15 cellular contexts compared by ENCODE assay signal in genomic region chr15:20353966-20354883, GRCh38.
A peak's percentile ranks its signal among the peaks of the same experiment; 100 is the strongest.
DNase-seq lines count a peak whose midpoint lies in the region; ATAC-seq, FAIRE-seq and TF ChIP-seq lines count a peak whose summit lies in the region.
"Had no signal": no experiment of that assay in that cellular context is flagged by ENCODE, and none has a peak within 500 bp of the region (broad histone marks: within the 10 kb centered on the region; RNA-seq: fewer than 3 reads in every experiment).

No MANE protein-coding gene starts in this region.

- no TSS peak for BruUV-seq in K562 (replicated peaks; lab: Mats Ljungman, UMichigan)

- peaks cover 19% of the 10 kb centered on the region for H3K36me3 Mint-ChIP-seq in mesothelial cell of epicardium
- H3K36me3 Mint-ChIP-seq: activated naive CD8-positive, alpha-beta T cell had no signal

- H3K27me3 ChIP-seq in DND-41 (ENCODE audit: insufficient read depth, low read length, poor library complexity) (no peaks in the 10 kb centered on the region), K562 (ENCODE audit: control insufficient read depth in 2 of 2, insufficient read depth in 2 of 2, low read length in 2 of 2) (peaks cover 7 to 40% of the 10 kb centered on the region in 2 experiments; a peak in 4 of 5 replicates), prostate gland (replicated peaks; ENCODE audit: insufficient read depth) (no peaks in the 10 kb centered on the region)
- H3K27me3 ChIP-seq: cardiac muscle cell had no signal

- intact Hi-C loops in K562 (cut with micrococcal nuclease): no loop called here
- intact Hi-C loops in prostate gland (cut with DNase I): no loop called here

- TF ChIP-seq CTCF in A549 (IDR thresholded peaks at IDR 0.05) (no peak), DND-41 (IDR thresholded peaks at IDR 0.05; ENCODE audit: borderline replicate concordance, extremely low read depth, low read length, poor library complexity, severe bottlenecking) (no peak), K562 (IDR thresholded peaks at IDR 0.05 in 2 of 3, conservative IDR thresholded peaks at IDR 0.05 in 1 of 3; ENCODE audit: insufficient read depth in 2 of 3, low read depth in 1 of 3, low read length in 3 of 3) (no peak), mesothelial cell of epicardium (IDR thresholded peaks at IDR 0.05; ENCODE audit: unreplicated experiment) (no peak), prostate gland (IDR thresholded peaks at IDR 0.05) (no peak)

- H3K27ac Mint-ChIP-seq in mesothelial cell of epicardium: no peak overlapping the region
- H3K27ac Mint-ChIP-seq: activated naive CD8-positive, alpha-beta T cell had no signal

- H3K4me3 ChIP-seq in A549 (no peak overlapping the region), DND-41 (ENCODE audit: low read depth in 1 of 2, low read length in 2 of 2) (no peak overlapping the region), K562 (no peak overlapping the region), prostate gland (no peak overlapping the region)
- H3K4me3 ChIP-seq: cardiac muscle cell had no signal

- no peaks in the 10 kb centered on the region for H3K4me1 Mint-ChIP-seq in mesothelial cell of epicardium

- H3K79me2 ChIP-seq in DND-41 (ENCODE audit: insufficient read depth, low read length): no peaks in the 10 kb centered on the region
- H3K79me2 ChIP-seq in K562 (ENCODE audit: control insufficient read depth, insufficient read depth, low read length): no peaks in the 10 kb centered on the region

- H3K27ac ChIP-seq in A549 (no peak overlapping the region), DND-41 (ENCODE audit: low read length) (no peak overlapping the region), K562 (ENCODE audit: extremely low read depth, low read depth, low read length) (no peak overlapping the region), caudate nucleus (ENCODE audit: low read depth, low read length) (no peak overlapping the region), prostate gland (no peak overlapping the region)
- H3K27ac ChIP-seq: cardiac muscle cell, RWPE1 had no signal

- TF ChIP-seq POLR2A in A549 (IDR thresholded peaks at IDR 0.05; ENCODE audit: low read length) (no peak), K562 (conservative IDR thresholded peaks at IDR 0.05) (no peak), prostate gland (IDR thresholded peaks at IDR 0.05) (no peak)

- H2AFZ ChIP-seq in DND-41 (ENCODE audit: low read depth, low read length) (no peak overlapping the region), K562 (ENCODE audit: low read depth, low read length) (no peak overlapping the region)

- DNase-seq in A549 (ENCODE audit: low read depth in 1 of 2, low spot score in 1 of 2) (peak in 1 of 2 experiments; percentile 14), DND-41 (peak; percentile 45), K562 (ENCODE audit: extremely low read depth in 1 of 4, low spot score in 3 of 4) (no peak), mesothelial cell of epicardium (ENCODE audit: low spot score in 2 of 2, unreplicated experiment in 2 of 2) (peak; percentile 25 to 39), caudate nucleus (lab: John Stamatoyannopoulos, UW) (no peak), prostate gland (ENCODE audit: low spot score) (no peak)
- DNase-seq: midbrain, NCI-H1930, NCI-H774, nucleus accumbens had no signal

- H3K9ac ChIP-seq in DND-41 (ENCODE audit: low read depth, low read length) (no peak overlapping the region), K562 (ENCODE audit: insufficient read depth in 1 of 2, low read depth in 2 of 2, low read length in 2 of 2) (no peak overlapping the region)

- H4K20me1 ChIP-seq in DND-41 (ENCODE audit: insufficient read depth, low read length): no peaks in the 10 kb centered on the region
- peaks cover 9% of the 10 kb centered on the region; the same call in 1 of the 2 replicates for H4K20me1 ChIP-seq in K562 (replicated peaks; ENCODE audit: control insufficient read depth, insufficient read depth, low read length)

- in situ Hi-C loops in K562 (cut with MboI): loop anchor here (25.0 kb wide), 3 partner anchors 258 to 1408 kb away; no protein-coding TSS in a partner anchor

- H3K9me1 ChIP-seq in K562 (ENCODE audit: control insufficient read depth, insufficient read depth, low read length): peaks cover 3% of the 10 kb centered on the region

- TF ChIP-seq EP300 in A549 (IDR thresholded peaks at IDR 0.05) (no peak), K562 (IDR thresholded peaks at IDR 0.05; ENCODE audit: low read length) (no peak)

- H3K27me3 Mint-ChIP-seq in mesothelial cell of epicardium (ENCODE audit: low read depth): no peaks in the 10 kb centered on the region

- H3K4me2 ChIP-seq in A549 (no peak overlapping the region), DND-41 (ENCODE audit: insufficient read depth, low read length) (no peak overlapping the region), K562 (ENCODE audit: insufficient read depth, low read length) (no peak overlapping the region)

- no peak overlapping the region for H3K4me3 Mint-ChIP-seq in mesothelial cell of epicardium
- H3K4me3 Mint-ChIP-seq: activated naive CD8-positive, alpha-beta T cell had no signal

- H3K4me1 ChIP-seq in A549: no peaks in the 10 kb centered on the region
- peaks cover 11% of the 10 kb centered on the region for H3K4me1 ChIP-seq in DND-41 (ENCODE audit: insufficient read depth, low read length)
- H3K4me1 ChIP-seq in K562 (replicated peaks in 1 of 2; ENCODE audit: control insufficient read depth in 2 of 2, insufficient read depth in 2 of 2, low read length in 2 of 2): peaks cover 0 to 34% of the 10 kb centered on the region in 2 experiments; a peak in 2 of 5 replicates
- no peaks in the 10 kb centered on the region for H3K4me1 ChIP-seq in prostate gland (replicated peaks)

- H3K36me3 ChIP-seq in DND-41 (ENCODE audit: insufficient read depth, low read length): no peaks in the 10 kb centered on the region
- no peaks in the 10 kb centered on the region for H3K36me3 ChIP-seq in K562 (ENCODE audit: control insufficient read depth, insufficient read depth, low read length)
- H3K36me3 ChIP-seq in prostate gland: no peaks in the 10 kb centered on the region
- H3K36me3 ChIP-seq: cardiac muscle cell had no signal

- peak; percentile 51 for FAIRE-seq in A549 (lab: Jason Lieb, UNC)
- FAIRE-seq in K562 (lab: Jason Lieb, UNC): peak; percentile 32
- FAIRE-seq: small intestine had no signal

- H3K9me3 ChIP-seq in A549 (peaks cover 25% of the 10 kb centered on the region; the same call in 2 of the 3 replicates), DND-41 (ENCODE audit: insufficient read depth, low read length, severe bottlenecking) (no peaks in the 10 kb centered on the region), K562 (replicated peaks; ENCODE audit: control insufficient read depth, insufficient read depth, low read depth, low read length) (no peaks in the 10 kb centered on the region), prostate gland (no peaks in the 10 kb centered on the region)

- peaks cover 51% of the 10 kb centered on the region for H3K9me3 Mint-ChIP-seq in mesothelial cell of epicardium

- TF ChIP-seq RAD21 in A549 (conservative IDR thresholded peaks at IDR 0.05 in 1 of 2, IDR thresholded peaks at IDR 0.05 in 1 of 2): no peak
- TF ChIP-seq RAD21 in K562 (CRISPR knock-in tag; conservative IDR thresholded peaks at IDR 0.05 in 1 of 2, IDR thresholded peaks at IDR 0.05 in 1 of 2): no peak

- 21% methylated on average over 14 of the region's 14 CpGs for WGBS in A549 (ENCODE audit: missing lambda C conversion rate)
- WGBS in K562 (ENCODE audit: insufficient coverage, low coverage, missing lambda C conversion rate): 2% methylated on average over 14 of the region's 14 CpGs
- WGBS in prostate gland: 78% methylated on average over 14 of the region's 14 CpGs

- POLR2A ChIA-PET in A549 (lab: Yijun Ruan, JAX): no interaction called here
- POLR2A ChIA-PET in K562 (lab: Yijun Ruan, JAX): interaction anchor here (0.7 to 0.9 kb wide), 2 partner anchors 8 to 13 kb away, joined by 3 to 4 read pairs; no protein-coding TSS in a partner anchor

- 0 out of 6 replicates have a peak, but pooled peaks of 1 of the 2 experiments have one; percentile 2 for ATAC-seq in A549
- ATAC-seq in DND-41 (ENCODE audit: insufficient read depth, low read depth): peak; percentile 17; the same call in 1 of the 3 replicates
- ATAC-seq in K562: no peak
- ATAC-seq in GM21737 (IDR thresholded peaks at IDR 0.05; ENCODE audit: unreplicated experiment): no peak

- CTCF ChIA-PET in A549 (lab: Yijun Ruan, JAX): interaction anchor here (1.8 to 6.9 kb wide), 3 partner anchors 10 to 1870 kb away, joined by 5 to 136 read pairs (median 10); no protein-coding TSS in a partner anchor
- CTCF ChIA-PET in K562 (lab: Yijun Ruan, JAX; ENCODE audit: low intra/inter-chr PET ratio): no interaction called here

TF ChIP-seq in A549, 52 proteins besides CTCF, POLR2A, EP300 and RAD21 (continues in another document):
- TF ChIP-seq FOSB (CRISPR knock-in tag; IDR thresholded peaks at IDR 0.05) (no peak), HMGXB4 (CRISPR knock-in tag; IDR thresholded peaks at IDR 0.05; ENCODE audit: borderline replicate concordance) (no peak), CEBPB (IDR thresholded peaks at IDR 0.05) (no peak)

TF ChIP-seq in K562, 482 proteins besides CTCF, POLR2A, EP300 and RAD21 (continues in another document):
- TF ChIP-seq POLR2H (tag; IDR thresholded peaks at IDR 0.05; ENCODE audit: low read depth): no peak
- TF ChIP-seq KLF6 (CRISPR knock-in tag; IDR thresholded peaks at IDR 0.05; ENCODE audit: borderline replicate concordance): no peak
- TF ChIP-seq NFE2L1 (tag; IDR thresholded peaks at IDR 0.05; ENCODE audit: borderline replicate concordance, low read depth): no peak
- TF ChIP-seq KAT8 (IDR thresholded peaks at IDR 0.05; ENCODE audit: low read depth): no peak
- no peak for TF ChIP-seq CTCFL (IDR thresholded peaks at IDR 0.05; ENCODE audit: borderline replicate concordance, insufficient read depth, low read depth, low read length, poor library complexity, severe bottlenecking)
- no peak for TF ChIP-seq ZNF12 (CRISPR knock-in tag; IDR thresholded peaks at IDR 0.05)
- no peak for TF ChIP-seq ZNF316 (IDR thresholded peaks at IDR 0.05)
- no peak for TF ChIP-seq EZH2 (IDR thresholded peaks at IDR 0.05; ENCODE audit: borderline replicate concordance, low read depth, low read length)
- no peak for TF ChIP-seq ZNF507 (tag; conservative IDR thresholded peaks at IDR 0.05)
- TF ChIP-seq HSF4 (CRISPR knock-in tag; IDR thresholded peaks at IDR 0.05; ENCODE audit: borderline replicate concordance): no peak

Comparison
In these comparisons a context has a peak if more than half of its experiments do, and no peak if none do; other contexts are left out.
1. DNase-seq: peak in DND-41 (single experiment) and mesothelial cell of epicardium (2 of 2); none in K562 (0 of 4), caudate nucleus (0 of 61) and prostate gland (single experiment).